1 cellular context compared by ENCODE assay signal in the genomic region with DNA sequence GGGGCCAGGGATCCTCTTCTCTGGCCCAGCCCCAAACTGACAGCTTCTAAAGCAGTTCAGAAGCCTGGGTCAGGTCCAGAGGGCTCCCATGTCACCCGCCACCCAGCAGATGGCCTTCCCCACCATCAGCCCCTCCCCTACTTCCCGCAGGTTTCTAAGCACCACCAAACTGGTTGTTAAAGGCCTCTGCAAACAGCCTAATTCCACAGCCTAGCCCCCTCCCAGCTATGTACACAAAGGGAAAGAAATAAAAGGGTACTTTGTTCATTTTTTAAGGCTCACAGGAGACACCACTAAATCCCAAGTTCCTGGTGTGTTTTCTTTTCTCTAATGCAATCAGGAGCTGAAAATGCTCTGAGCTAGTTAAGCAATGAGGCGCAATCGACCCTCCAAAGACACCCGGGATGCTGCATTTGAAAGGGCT.
TF ChIP-seq lines count a peak whose summit lies in the region.

No MANE protein-coding gene starts in this region.

TF ChIP-seq in WTC11, 78 proteins besides CTCF, POLR2A, EP300 and RAD21 (continued from another document):
- TF ChIP-seq, protein P1, sequence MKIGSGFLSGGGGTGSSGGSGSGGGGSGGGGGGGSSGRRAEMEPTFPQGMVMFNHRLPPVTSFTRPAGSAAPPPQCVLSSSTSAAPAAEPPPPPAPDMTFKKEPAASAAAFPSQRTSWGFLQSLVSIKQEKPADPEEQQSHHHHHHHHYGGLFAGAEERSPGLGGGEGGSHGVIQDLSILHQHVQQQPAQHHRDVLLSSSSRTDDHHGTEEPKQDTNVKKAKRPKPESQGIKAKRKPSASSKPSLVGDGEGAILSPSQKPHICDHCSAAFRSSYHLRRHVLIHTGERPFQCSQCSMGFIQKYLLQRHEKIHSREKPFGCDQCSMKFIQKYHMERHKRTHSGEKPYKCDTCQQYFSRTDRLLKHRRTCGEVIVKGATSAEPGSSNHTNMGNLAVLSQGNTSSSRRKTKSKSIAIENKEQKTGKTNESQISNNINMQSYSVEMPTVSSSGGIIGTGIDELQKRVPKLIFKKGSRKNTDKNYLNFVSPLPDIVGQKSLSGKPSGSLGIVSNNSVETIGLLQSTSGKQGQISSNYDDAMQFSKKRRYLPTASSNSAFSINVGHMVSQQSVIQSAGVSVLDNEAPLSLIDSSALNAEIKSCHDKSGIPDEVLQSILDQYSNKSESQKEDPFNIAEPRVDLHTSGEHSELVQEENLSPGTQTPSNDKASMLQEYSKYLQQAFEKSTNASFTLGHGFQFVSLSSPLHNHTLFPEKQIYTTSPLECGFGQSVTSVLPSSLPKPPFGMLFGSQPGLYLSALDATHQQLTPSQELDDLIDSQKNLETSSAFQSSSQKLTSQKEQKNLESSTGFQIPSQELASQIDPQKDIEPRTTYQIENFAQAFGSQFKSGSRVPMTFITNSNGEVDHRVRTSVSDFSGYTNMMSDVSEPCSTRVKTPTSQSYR (CRISPR knock-in tag; IDR thresholded peaks at IDR 0.05), result no peak
